In genomic region chr1:179293340-179294327, GRCh38 we compare ENCODE assay signal across 8 cellular contexts. TPM values are rescaled to one million over a fixed set of nuclear protein-coding genes. Genes with fewer than 3 reads are reported as not detected.
DNase-seq lines count a peak whose midpoint lies in the region; ATAC-seq and TF ChIP-seq lines count a peak whose summit lies in the region.

SOAT1 (plus strand) TSS chr1:179293797; CDS start chr1:179302685, 8,888 bp downstream.

- DNase-seq in 8988T, result peak; percentile 72
- DNase-seq in NCI-H2107 treated with DMSO at 0.1 percent for 48 hours (lab: John Stamatoyannopoulos, UW; ENCODE audit: unreplicated experiment), result peak; percentile 60
- peak; percentile 91 for DNase-seq in UCSD-AML1 (lab: John Stamatoyannopoulos, UW; ENCODE audit: unreplicated experiment)
- peak; percentile 81 for DNase-seq in brain microvascular endothelial cell

- in situ Hi-C loops in brain microvascular endothelial cell (cut with HindIII; ENCODE audit: low pct_ligation_motif_present, low sequenced_read_pairs), result no loop called here

- H3K4me1 ChIP-seq in iPS-15b (ENCODE audit: control insufficient read depth, insufficient read depth, low read length) (peaks cover 13% of the 10 kb centered on the region), skeletal muscle tissue (ENCODE audit: control insufficient read depth in 3 of 3, insufficient read depth in 3 of 3, low read length in 3 of 3) (peaks cover 5 to 19% (median 12%) of the 10 kb centered on the region in 3 donors)

- H3K27me3 ChIP-seq in brain microvascular endothelial cell (replicated peaks) (no peaks in the 10 kb centered on the region), iPS-15b (ENCODE audit: control insufficient read depth, insufficient read depth, low read length) (peaks cover 65% of the 10 kb centered on the region), skeletal muscle tissue (ENCODE audit: control insufficient read depth in 3 of 3, insufficient read depth in 3 of 3, low read length in 3 of 3) (no peaks in the 10 kb centered on the region)

- H3K27ac ChIP-seq in brain microvascular endothelial cell (peak within 1 kb of the TSS; percentile 55), skeletal muscle tissue (ENCODE audit: low read depth, low read length) (peak within 1 kb of the TSS; percentile 80)

- peak; percentile 21 for TF ChIP-seq CTCF in brain microvascular endothelial cell (IDR thresholded peaks at IDR 0.05; ENCODE audit: low read depth, low read length, missing control alignments)

- H3K9ac ChIP-seq in iPS-15b (ENCODE audit: low read depth, low read length), result no peak within 1 kb of the TSS
- H3K9ac ChIP-seq in skeletal muscle tissue (ENCODE audit: low read depth in 1 of 3, low read length in 3 of 3), result peak within 1 kb of the TSS; percentile 83 to 87 (median 85)

- ATAC-seq in GM18511 (IDR thresholded peaks at IDR 0.05; ENCODE audit: unreplicated experiment) (peak; percentile 95), HG03039 (IDR thresholded peaks at IDR 0.05; ENCODE audit: unreplicated experiment) (peak; percentile 98)

- H3K36me3 ChIP-seq in brain microvascular endothelial cell (replicated peaks) (no peaks in the 10 kb centered on the region), iPS-15b (ENCODE audit: control insufficient read depth, insufficient read depth, low read length) (no peaks in the 10 kb centered on the region), skeletal muscle tissue (ENCODE audit: control insufficient read depth in 3 of 3, insufficient read depth in 3 of 3, low read length in 3 of 3) (no peaks in the 10 kb centered on the region)

- H3K9me3 ChIP-seq in iPS-15b (ENCODE audit: control insufficient read depth, insufficient read depth, low read length) (no peaks in the 10 kb centered on the region), skeletal muscle tissue (ENCODE audit: control insufficient read depth in 3 of 3, low read length in 3 of 3) (no peaks in the 10 kb centered on the region)

- H3K4me3 ChIP-seq in brain microvascular endothelial cell (ENCODE audit: low read depth, low read length), result peak within 1 kb of the TSS; percentile 85
- peak within 1 kb of the TSS; percentile 85 for H3K4me3 ChIP-seq in iPS-15b (ENCODE audit: low read depth, low read length)
- H3K4me3 ChIP-seq in skeletal muscle tissue (ENCODE audit: low read length in 3 of 3), result peak within 1 kb of the TSS; percentile 81 to 89 (median 83)

RNA-seq across cellular contexts. Expression of gene SOAT1, which starts in this region (rescaled TPM):
- total RNA-seq in skeletal muscle tissue, result 8.9 TPM

Comparison
In these comparisons a context has a peak if more than half of its experiments do, and no peak if none do; other contexts are left out.
1. Peak in every context shown above with its lines: DNase-seq, ATAC-seq, H3K4me3 ChIP-seq and H3K27ac ChIP-seq.